In the genomic region with DNA sequence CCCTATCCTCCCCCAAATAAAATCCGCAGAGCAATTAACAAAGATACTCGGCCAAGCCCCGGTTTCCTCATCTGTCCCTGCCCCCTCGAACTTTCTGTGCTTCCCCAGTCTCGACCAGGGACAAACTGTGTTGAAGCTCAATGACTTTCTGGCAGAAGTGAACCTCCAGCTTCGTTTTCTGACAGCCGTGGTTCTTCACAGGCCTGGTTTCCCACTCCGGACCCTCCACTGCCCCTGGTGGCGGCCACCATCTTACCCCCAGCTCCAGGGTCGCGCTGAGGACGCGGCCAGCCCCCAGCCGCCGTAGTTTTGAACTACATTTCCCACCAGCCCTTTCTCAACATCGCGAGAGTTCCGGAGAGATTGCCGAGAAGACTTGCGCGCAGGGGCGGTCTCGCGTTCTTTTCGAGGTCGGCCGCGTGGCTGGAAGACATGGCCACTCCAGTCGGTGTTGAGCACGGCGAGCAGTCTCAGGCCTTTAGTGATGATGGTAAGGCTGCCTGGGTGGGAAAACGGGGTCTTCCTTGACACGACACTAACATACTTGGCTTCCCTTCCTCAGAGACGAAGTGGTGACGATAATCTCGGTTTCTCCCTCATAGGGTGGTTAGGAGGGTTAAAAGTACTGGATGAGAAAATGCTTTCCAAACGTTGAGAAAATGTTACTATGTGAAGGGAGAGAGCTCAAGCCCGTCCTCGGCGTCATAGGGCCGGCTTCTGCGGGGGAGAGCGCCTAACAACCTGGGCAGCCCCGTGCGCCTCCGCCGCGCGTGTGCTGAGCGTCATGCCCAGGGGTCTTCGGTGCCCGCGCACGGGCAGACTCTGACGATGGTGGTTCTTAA, we compare ENCODE assay signal across 1 cellular context.
TF ChIP-seq lines count a peak whose summit lies in the region.

No MANE protein-coding gene starts in this region.

TF ChIP-seq in HepG2, 621 proteins besides CTCF, POLR2A, EP300 and RAD21 (continued from another document and continues in another):
- TF ChIP-seq, protein P1, sequence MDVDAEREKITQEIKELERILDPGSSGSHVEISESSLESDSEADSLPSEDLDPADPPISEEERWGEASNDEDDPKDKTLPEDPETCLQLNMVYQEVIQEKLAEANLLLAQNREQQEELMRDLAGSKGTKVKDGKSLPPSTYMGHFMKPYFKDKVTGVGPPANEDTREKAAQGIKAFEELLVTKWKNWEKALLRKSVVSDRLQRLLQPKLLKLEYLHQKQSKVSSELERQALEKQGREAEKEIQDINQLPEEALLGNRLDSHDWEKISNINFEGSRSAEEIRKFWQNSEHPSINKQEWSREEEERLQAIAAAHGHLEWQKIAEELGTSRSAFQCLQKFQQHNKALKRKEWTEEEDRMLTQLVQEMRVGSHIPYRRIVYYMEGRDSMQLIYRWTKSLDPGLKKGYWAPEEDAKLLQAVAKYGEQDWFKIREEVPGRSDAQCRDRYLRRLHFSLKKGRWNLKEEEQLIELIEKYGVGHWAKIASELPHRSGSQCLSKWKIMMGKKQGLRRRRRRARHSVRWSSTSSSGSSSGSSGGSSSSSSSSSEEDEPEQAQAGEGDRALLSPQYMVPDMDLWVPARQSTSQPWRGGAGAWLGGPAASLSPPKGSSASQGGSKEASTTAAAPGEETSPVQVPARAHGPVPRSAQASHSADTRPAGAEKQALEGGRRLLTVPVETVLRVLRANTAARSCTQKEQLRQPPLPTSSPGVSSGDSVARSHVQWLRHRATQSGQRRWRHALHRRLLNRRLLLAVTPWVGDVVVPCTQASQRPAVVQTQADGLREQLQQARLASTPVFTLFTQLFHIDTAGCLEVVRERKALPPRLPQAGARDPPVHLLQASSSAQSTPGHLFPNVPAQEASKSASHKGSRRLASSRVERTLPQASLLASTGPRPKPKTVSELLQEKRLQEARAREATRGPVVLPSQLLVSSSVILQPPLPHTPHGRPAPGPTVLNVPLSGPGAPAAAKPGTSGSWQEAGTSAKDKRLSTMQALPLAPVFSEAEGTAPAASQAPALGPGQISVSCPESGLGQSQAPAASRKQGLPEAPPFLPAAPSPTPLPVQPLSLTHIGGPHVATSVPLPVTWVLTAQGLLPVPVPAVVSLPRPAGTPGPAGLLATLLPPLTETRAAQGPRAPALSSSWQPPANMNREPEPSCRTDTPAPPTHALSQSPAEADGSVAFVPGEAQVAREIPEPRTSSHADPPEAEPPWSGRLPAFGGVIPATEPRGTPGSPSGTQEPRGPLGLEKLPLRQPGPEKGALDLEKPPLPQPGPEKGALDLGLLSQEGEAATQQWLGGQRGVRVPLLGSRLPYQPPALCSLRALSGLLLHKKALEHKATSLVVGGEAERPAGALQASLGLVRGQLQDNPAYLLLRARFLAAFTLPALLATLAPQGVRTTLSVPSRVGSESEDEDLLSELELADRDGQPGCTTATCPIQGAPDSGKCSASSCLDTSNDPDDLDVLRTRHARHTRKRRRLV (CRISPR knock-in tag; IDR thresholded peaks at IDR 0.05), result no peak
- TF ChIP-seq SIN3B (IDR thresholded peaks at IDR 0.05; ENCODE audit: low read length), result peak; percentile 77
- peak; percentile 93; the same call in 1 of the 2 replicates for TF ChIP-seq ZNF761 (CRISPR knock-in tag; conservative IDR thresholded peaks at IDR 0.05)
- no peak for TF ChIP-seq FOXM1 (CRISPR knock-in tag; IDR thresholded peaks at IDR 0.05)
- peak; percentile 97 for TF ChIP-seq SIN3A (IDR thresholded peaks at IDR 0.05; ENCODE audit: borderline replicate concordance, low read depth, low read length)
- no peak for TF ChIP-seq NONO (IDR thresholded peaks at IDR 0.05)
- TF ChIP-seq NONO (CRISPR knock-in tag; conservative IDR thresholded peaks at IDR 0.05), result peak; percentile 96
- TF ChIP-seq DR1 (CRISPR knock-in tag; IDR thresholded peaks at IDR 0.05), result peak; percentile 98
- TF ChIP-seq ZMYM2 (CRISPR knock-in tag; IDR thresholded peaks at IDR 0.05), result 0 out of 2 replicates have a peak, but pooled peaks have one; percentile 71
- TF ChIP-seq CAMTA2 (CRISPR knock-in tag; IDR thresholded peaks at IDR 0.05; ENCODE audit: borderline replicate concordance), result no peak; the same call in 1 of the 2 replicates
- peak; percentile 88 for TF ChIP-seq SUZ12 (IDR thresholded peaks at IDR 0.05; ENCODE audit: low read depth, low read length)
- TF ChIP-seq ZNF20 (CRISPR knock-in tag; IDR thresholded peaks at IDR 0.05), result no peak
- peak; percentile 27; the same call in 1 of the 2 replicates for TF ChIP-seq FOXK2 (IDR thresholded peaks at IDR 0.05)
- peak; percentile 90 for TF ChIP-seq SALL1 (CRISPR knock-in tag; IDR thresholded peaks at IDR 0.05)
- peak; percentile 92 for TF ChIP-seq ERF (CRISPR knock-in tag; IDR thresholded peaks at IDR 0.05)
- TF ChIP-seq ZNF24 (IDR thresholded peaks at IDR 0.05), result no peak
- TF ChIP-seq MTF2 (CRISPR knock-in tag; IDR thresholded peaks at IDR 0.05; ENCODE audit: borderline replicate concordance), result 0 out of 2 replicates have a peak, but pooled peaks have one; percentile 38
- TF ChIP-seq ZEB1 (IDR thresholded peaks at IDR 0.05; ENCODE audit: insufficient replicate concordance, low read depth), result no peak
- TF ChIP-seq, protein P2, sequence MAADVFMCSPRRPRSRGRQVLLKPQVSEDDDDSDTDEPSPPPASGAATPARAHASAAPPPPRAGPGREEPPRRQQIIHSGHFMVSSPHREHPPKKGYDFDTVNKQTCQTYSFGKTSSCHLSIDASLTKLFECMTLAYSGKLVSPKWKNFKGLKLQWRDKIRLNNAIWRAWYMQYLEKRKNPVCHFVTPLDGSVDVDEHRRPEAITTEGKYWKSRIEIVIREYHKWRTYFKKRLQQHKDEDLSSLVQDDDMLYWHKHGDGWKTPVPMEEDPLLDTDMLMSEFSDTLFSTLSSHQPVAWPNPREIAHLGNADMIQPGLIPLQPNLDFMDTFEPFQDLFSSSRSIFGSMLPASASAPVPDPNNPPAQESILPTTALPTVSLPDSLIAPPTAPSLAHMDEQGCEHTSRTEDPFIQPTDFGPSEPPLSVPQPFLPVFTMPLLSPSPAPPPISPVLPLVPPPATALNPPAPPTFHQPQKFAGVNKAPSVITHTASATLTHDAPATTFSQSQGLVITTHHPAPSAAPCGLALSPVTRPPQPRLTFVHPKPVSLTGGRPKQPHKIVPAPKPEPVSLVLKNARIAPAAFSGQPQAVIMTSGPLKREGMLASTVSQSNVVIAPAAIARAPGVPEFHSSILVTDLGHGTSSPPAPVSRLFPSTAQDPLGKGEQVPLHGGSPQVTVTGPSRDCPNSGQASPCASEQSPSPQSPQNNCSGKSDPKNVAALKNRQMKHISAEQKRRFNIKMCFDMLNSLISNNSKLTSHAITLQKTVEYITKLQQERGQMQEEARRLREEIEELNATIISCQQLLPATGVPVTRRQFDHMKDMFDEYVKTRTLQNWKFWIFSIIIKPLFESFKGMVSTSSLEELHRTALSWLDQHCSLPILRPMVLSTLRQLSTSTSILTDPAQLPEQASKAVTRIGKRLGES (CRISPR knock-in tag; IDR thresholded peaks at IDR 0.05; ENCODE audit: borderline replicate concordance), result no peak
- TF ChIP-seq ZBTB8A (CRISPR knock-in tag; IDR thresholded peaks at IDR 0.05; ENCODE audit: borderline replicate concordance, low read depth), result peak; percentile 61; the same call in 1 of the 2 replicates
- TF ChIP-seq, protein P3, sequence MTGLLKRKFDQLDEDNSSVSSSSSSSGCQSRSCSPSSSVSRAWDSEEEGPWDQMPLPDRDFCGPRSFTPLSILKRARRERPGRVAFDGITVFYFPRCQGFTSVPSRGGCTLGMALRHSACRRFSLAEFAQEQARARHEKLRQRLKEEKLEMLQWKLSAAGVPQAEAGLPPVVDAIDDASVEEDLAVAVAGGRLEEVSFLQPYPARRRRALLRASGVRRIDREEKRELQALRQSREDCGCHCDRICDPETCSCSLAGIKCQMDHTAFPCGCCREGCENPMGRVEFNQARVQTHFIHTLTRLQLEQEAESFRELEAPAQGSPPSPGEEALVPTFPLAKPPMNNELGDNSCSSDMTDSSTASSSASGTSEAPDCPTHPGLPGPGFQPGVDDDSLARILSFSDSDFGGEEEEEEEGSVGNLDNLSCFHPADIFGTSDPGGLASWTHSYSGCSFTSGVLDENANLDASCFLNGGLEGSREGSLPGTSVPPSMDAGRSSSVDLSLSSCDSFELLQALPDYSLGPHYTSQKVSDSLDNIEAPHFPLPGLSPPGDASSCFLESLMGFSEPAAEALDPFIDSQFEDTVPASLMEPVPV (CRISPR knock-in tag; IDR thresholded peaks at IDR 0.05), result peak; percentile 88
- no peak for TF ChIP-seq SOX6 (IDR thresholded peaks at IDR 0.05)
- TF ChIP-seq SOX6 (CRISPR knock-in tag; IDR thresholded peaks at IDR 0.05), result peak; percentile 67
- peak; percentile 28; the same call in 1 of the 2 replicates for TF ChIP-seq EED (CRISPR knock-in tag; IDR thresholded peaks at IDR 0.05)
- no peak for TF ChIP-seq HNRNPH1 (optimal IDR thresholded peaks at IDR 0.05; ENCODE audit: low read depth, low read length)
- TF ChIP-seq SMC3 (IDR thresholded peaks at IDR 0.05; ENCODE audit: low read length), result no peak; the same call in 1 of the 2 replicates
- TF ChIP-seq, protein P4, sequence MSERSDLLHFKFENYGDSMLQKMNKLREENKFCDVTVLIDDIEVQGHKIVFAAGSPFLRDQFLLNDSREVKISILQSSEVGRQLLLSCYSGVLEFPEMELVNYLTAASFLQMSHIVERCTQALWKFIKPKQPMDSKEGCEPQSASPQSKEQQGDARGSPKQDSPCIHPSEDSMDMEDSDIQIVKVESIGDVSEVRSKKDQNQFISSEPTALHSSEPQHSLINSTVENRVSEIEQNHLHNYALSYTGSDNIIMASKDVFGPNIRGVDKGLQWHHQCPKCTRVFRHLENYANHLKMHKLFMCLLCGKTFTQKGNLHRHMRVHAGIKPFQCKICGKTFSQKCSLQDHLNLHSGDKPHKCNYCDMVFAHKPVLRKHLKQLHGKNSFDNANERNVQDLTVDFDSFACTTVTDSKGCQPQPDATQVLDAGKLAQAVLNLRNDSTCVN (CRISPR knock-in tag; IDR thresholded peaks at IDR 0.05; ENCODE audit: borderline replicate concordance), result 0 out of 2 replicates have a peak, but pooled peaks have one; percentile 76
- TF ChIP-seq, protein P5, sequence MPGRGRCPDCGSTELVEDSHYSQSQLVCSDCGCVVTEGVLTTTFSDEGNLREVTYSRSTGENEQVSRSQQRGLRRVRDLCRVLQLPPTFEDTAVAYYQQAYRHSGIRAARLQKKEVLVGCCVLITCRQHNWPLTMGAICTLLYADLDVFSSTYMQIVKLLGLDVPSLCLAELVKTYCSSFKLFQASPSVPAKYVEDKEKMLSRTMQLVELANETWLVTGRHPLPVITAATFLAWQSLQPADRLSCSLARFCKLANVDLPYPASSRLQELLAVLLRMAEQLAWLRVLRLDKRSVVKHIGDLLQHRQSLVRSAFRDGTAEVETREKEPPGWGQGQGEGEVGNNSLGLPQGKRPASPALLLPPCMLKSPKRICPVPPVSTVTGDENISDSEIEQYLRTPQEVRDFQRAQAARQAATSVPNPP (CRISPR knock-in tag; IDR thresholded peaks at IDR 0.05), result peak; percentile 91
- peak; percentile 93 for TF ChIP-seq YY1 (IDR thresholded peaks at IDR 0.05; ENCODE audit: insufficient read depth, insufficient replicate concordance, low read depth, low read length)
- TF ChIP-seq, protein P6, sequence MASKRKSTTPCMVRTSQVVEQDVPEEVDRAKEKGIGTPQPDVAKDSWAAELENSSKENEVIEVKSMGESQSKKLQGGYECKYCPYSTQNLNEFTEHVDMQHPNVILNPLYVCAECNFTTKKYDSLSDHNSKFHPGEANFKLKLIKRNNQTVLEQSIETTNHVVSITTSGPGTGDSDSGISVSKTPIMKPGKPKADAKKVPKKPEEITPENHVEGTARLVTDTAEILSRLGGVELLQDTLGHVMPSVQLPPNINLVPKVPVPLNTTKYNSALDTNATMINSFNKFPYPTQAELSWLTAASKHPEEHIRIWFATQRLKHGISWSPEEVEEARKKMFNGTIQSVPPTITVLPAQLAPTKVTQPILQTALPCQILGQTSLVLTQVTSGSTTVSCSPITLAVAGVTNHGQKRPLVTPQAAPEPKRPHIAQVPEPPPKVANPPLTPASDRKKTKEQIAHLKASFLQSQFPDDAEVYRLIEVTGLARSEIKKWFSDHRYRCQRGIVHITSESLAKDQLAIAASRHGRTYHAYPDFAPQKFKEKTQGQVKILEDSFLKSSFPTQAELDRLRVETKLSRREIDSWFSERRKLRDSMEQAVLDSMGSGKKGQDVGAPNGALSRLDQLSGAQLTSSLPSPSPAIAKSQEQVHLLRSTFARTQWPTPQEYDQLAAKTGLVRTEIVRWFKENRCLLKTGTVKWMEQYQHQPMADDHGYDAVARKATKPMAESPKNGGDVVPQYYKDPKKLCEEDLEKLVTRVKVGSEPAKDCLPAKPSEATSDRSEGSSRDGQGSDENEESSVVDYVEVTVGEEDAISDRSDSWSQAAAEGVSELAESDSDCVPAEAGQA (IDR thresholded peaks at IDR 0.05; ENCODE audit: low read depth), result peak; percentile 82; the same call in 1 of the 2 replicates
- TF ChIP-seq, protein P6 (CRISPR knock-in tag; IDR thresholded peaks at IDR 0.05; ENCODE audit: borderline replicate concordance), result no peak
- TF ChIP-seq, protein P7, sequence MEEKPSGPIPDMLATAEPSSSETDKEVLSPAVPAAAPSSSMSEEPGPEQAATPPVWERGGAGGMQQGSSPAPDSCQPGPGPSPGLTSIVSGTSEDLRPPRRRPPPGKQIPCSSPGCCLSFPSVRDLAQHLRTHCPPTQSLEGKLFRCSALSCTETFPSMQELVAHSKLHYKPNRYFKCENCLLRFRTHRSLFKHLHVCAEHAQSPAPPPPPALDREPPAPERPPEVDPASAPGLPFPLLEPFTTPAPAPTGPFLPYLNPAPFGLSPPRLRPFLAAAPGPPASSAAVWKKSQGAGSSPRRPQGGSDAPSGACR (CRISPR knock-in tag; IDR thresholded peaks at IDR 0.05), result peak; percentile 38; the same call in 1 of the 2 replicates
- TF ChIP-seq ZNF776 (CRISPR knock-in tag; IDR thresholded peaks at IDR 0.05), result peak; percentile 67; the same call in 1 of the 2 replicates
- TF ChIP-seq ZBTB3 (CRISPR knock-in tag; IDR thresholded peaks at IDR 0.05; ENCODE audit: borderline replicate concordance, low read depth), result peak; percentile 86; the same call in 1 of the 2 replicates
- peak; percentile 82 for TF ChIP-seq ATF7-NPFF (CRISPR knock-in tag; IDR thresholded peaks at IDR 0.05; ENCODE audit: low read depth)
- TF ChIP-seq ZBTB7A (CRISPR knock-in tag; IDR thresholded peaks at IDR 0.05), result peak; percentile 92
- peak; percentile 87 for TF ChIP-seq ZNF543 (CRISPR knock-in tag; IDR thresholded peaks at IDR 0.05)
- peak; percentile 69; the same call in 1 of the 2 replicates for TF ChIP-seq MBNL3 (CRISPR knock-in tag; conservative IDR thresholded peaks at IDR 0.05)
